ENCODE assay signal across 38 cellular contexts in genomic region chrX:73508861-73509260, GRCh38.
"Had no signal": no experiment of that assay in that cellular context is flagged by ENCODE, and none has a peak within 500 bp of the region (broad histone marks: within the 10 kb centered on the region; RNA-seq: fewer than 3 reads in every experiment).

No MANE protein-coding gene starts in this region.

- H3K4me1 ChIP-seq: adrenal gland, ascending aorta, body of pancreas, breast epithelium had no signal

- FAIRE-seq: bronchial epithelial cell had no signal

- H3K27me3 Mint-ChIP-seq: activated naive CD4-positive, alpha-beta T cell treated with anti-CD3 and anti-CD28 coated beads, Interleukin-2, amount 10 ng/mL, durations not matched to agents 7 days and 5 days; activated naive CD4-positive, alpha-beta T cell treated with anti-CD3 and anti-CD28 coated beads, Interleukin-2, amount 50 U/mL, for 24 hours; activated naive CD8-positive, alpha-beta T cell; activated naive CD8-positive, alpha-beta T cell treated with anti-CD3 and anti-CD28 coated beads for 36 hours; activated naive CD8-positive, alpha-beta T cell treated with anti-CD3 and anti-CD28 coated beads, Interleukin-2, amount 10 ng/mL, durations not matched to agents 7 days and 5 days; activated naive CD8-positive, alpha-beta T cell treated with anti-CD3 and anti-CD28 coated beads, Interleukin-2, amount 50 U/mL, for 24 hours; activated T-helper 17 cell treated with anti-CD3 and anti-CD28 coated beads, Interleukin-2, amount 50 U/mL, for 72 hours; central memory CD8-positive, alpha-beta T cell had no signal

- DNase-seq: activated effector memory CD4-positive, alpha-beta T cell treated with anti-CD3 and anti-CD28 coated beads, Interleukin-2, amount 50 U/mL, for 16 hours; activated effector memory CD4-positive, alpha-beta T cell treated with Interleukin-2 at 50 U/mL for 16 hours; activated gamma-delta T cell; activated gamma-delta T cell treated with Interleukin-2 at 50 U/mL for 16 hours; activated naive CD4-positive, alpha-beta T cell; activated naive CD4-positive, alpha-beta T cell treated with anti-CD3 and anti-CD28 coated beads for 36 hours; activated naive CD4-positive, alpha-beta T cell treated with anti-CD3 and anti-CD28 coated beads, Interleukin-2, amount 10 ng/mL, durations not matched to agents 7 days and 5 days; activated naive CD4-positive, alpha-beta T cell treated with anti-CD3 and anti-CD28 coated beads, Interleukin-2, amount 50 U/mL, for 16 hours; activated naive CD4-positive, alpha-beta T cell treated with Interleukin-2 at 50 U/mL for 16 hours; activated naive CD8-positive, alpha-beta T cell treated with anti-CD3 and anti-CD28 coated beads for 36 hours; activated naive CD8-positive, alpha-beta T cell treated with anti-CD3 and anti-CD28 coated beads, Interleukin-2, amount 10 ng/mL, durations not matched to agents 7 days and 5 days; activated naive CD8-positive, alpha-beta T cell treated with anti-CD3 and anti-CD28 coated beads, Interleukin-2, amount 50 U/mL, for 24 hours; activated T-cell treated with anti-CD3 and anti-CD28 coated beads, Interleukin-2, amount 50 U/mL, for 24 hours; activated T-cell treated with anti-CD3 and anti-CD28 coated beads, Interleukin-2, amount 50 U/mL, for 4 hours; activated T-cell treated with anti-CD3 and anti-CD28 coated beads, Interleukin-2, amount 50 U/mL, for 48 hours; activated T-cell treated with anti-CD3 and anti-CD28 coated beads, Interleukin-2, amount 50 U/mL, for 72 hours; adrenal gland; amniotic stem cell; amygdala; anterior cingulate cortex; aorta; body of pancreas; brain microvascular endothelial cell; caudate nucleus; central memory CD4-positive, alpha-beta T cell; cerebellar nuclear complex had no signal

- H3K27ac Mint-ChIP-seq: activated naive CD4-positive, alpha-beta T cell treated with anti-CD3 and anti-CD28 coated beads for 36 hours; activated naive CD4-positive, alpha-beta T cell treated with anti-CD3 and anti-CD28 coated beads, Interleukin-2, amount 10 ng/mL, durations not matched to agents 7 days and 5 days; activated naive CD4-positive, alpha-beta T cell treated with anti-CD3 and anti-CD28 coated beads, Interleukin-2, amount 50 U/mL, for 24 hours; activated naive CD4-positive, alpha-beta T cell treated with anti-CD3 and anti-CD28 coated beads, Interleukin-2, amount 50 U/mL, for 72 hours; activated naive CD8-positive, alpha-beta T cell; activated naive CD8-positive, alpha-beta T cell treated with anti-CD3 and anti-CD28 coated beads for 36 hours; activated naive CD8-positive, alpha-beta T cell treated with anti-CD3 and anti-CD28 coated beads, Interleukin-2, amount 10 ng/mL, durations not matched to agents 7 days and 5 days; activated naive CD8-positive, alpha-beta T cell treated with anti-CD3 and anti-CD28 coated beads, Interleukin-2, amount 50 U/mL, for 24 hours; activated T-cell treated with anti-CD3 and anti-CD28 coated beads, Interleukin-2, amount 50 U/mL, for 24 hours; activated T-cell treated with anti-CD3 and anti-CD28 coated beads, Interleukin-2, amount 50 U/mL, for 72 hours; activated T-helper 1 cell treated with anti-CD3 and anti-CD28 coated beads, Interleukin-12 subunit alpha, Interleukin-12 subunit beta, Interleukin-2, Interleukin-4 antibody, amounts not matched to agents 30 ng/mL and 10 ng/mL and 1 ng/mL, durations not matched to agents 14 hours and 24 hours and 36 hours; activated T-helper 17 cell treated with anti-CD3 and anti-CD28 coated beads, Interleukin-2, amount 50 U/mL, for 72 hours; activated T-helper 2 cell treated with anti-CD3 and anti-CD28 coated beads, Interferon-gamma antibody, Interleukin-2, Interleukin-4, amounts not matched to agents 10 μg/mL and 5 μg/mL and 100 μg/mL, durations not matched to agents 14 hours and 24 hours and 36 hours; brain had no signal

- H3K36me3 ChIP-seq: adrenal gland, ascending aorta, brain microvascular endothelial cell, breast epithelium, cardiac muscle cell had no signal

- H3K4me1 Mint-ChIP-seq: activated naive CD4-positive, alpha-beta T cell treated with anti-CD3 and anti-CD28 coated beads, Interleukin-2, amount 10 ng/mL, durations not matched to agents 7 days and 5 days; activated naive CD4-positive, alpha-beta T cell treated with anti-CD3 and anti-CD28 coated beads, Interleukin-2, amount 50 U/mL, for 24 hours; activated naive CD8-positive, alpha-beta T cell treated with anti-CD3 and anti-CD28 coated beads for 36 hours; activated naive CD8-positive, alpha-beta T cell treated with anti-CD3 and anti-CD28 coated beads, Interleukin-2, amount 10 ng/mL, durations not matched to agents 7 days and 5 days; activated naive CD8-positive, alpha-beta T cell treated with anti-CD3 and anti-CD28 coated beads, Interleukin-2, amount 50 U/mL, for 24 hours; activated T-helper 17 cell treated with anti-CD3 and anti-CD28 coated beads, Interleukin-2, amount 50 U/mL, for 72 hours; brain; central memory CD8-positive, alpha-beta T cell had no signal

- H3K4me3 ChIP-seq: adrenal gland, ascending aorta, body of pancreas, breast epithelium, cardiac muscle cell had no signal

- H3K4me3 Mint-ChIP-seq: activated naive CD4-positive, alpha-beta T cell treated with anti-CD3 and anti-CD28 coated beads for 36 hours; activated naive CD4-positive, alpha-beta T cell treated with anti-CD3 and anti-CD28 coated beads, Interleukin-2, amount 10 ng/mL, durations not matched to agents 7 days and 5 days; activated naive CD4-positive, alpha-beta T cell treated with anti-CD3 and anti-CD28 coated beads, Interleukin-2, amount 50 U/mL, for 24 hours; activated naive CD8-positive, alpha-beta T cell; activated naive CD8-positive, alpha-beta T cell treated with anti-CD3 and anti-CD28 coated beads for 36 hours; activated naive CD8-positive, alpha-beta T cell treated with anti-CD3 and anti-CD28 coated beads, Interleukin-2, amount 10 ng/mL, durations not matched to agents 7 days and 5 days; activated naive CD8-positive, alpha-beta T cell treated with anti-CD3 and anti-CD28 coated beads, Interleukin-2, amount 50 U/mL, for 24 hours; activated T-cell treated with anti-CD3 and anti-CD28 coated beads, Interleukin-2, amount 50 U/mL, for 24 hours; activated T-cell treated with anti-CD3 and anti-CD28 coated beads, Interleukin-2, amount 50 U/mL, for 4 hours; activated T-cell treated with anti-CD3 and anti-CD28 coated beads, Interleukin-2, amount 50 U/mL, for 72 hours; activated T-helper 1 cell treated with anti-CD3 and anti-CD28 coated beads, Interleukin-12 subunit alpha, Interleukin-12 subunit beta, Interleukin-2, Interleukin-4 antibody, amounts not matched to agents 30 ng/mL and 10 ng/mL and 1 ng/mL, durations not matched to agents 14 hours and 24 hours and 36 hours; activated T-helper 17 cell treated with anti-CD3 and anti-CD28 coated beads, Interleukin-2, amount 50 U/mL, for 72 hours; brain; central memory CD8-positive, alpha-beta T cell had no signal

- H3K27ac ChIP-seq: adrenal gland, ascending aorta, body of pancreas, brain microvascular endothelial cell, breast epithelium, cardiac muscle cell had no signal

- H3K9me3 ChIP-seq: adrenal gland, body of pancreas, breast epithelium had no signal

- H3K36me3 Mint-ChIP-seq: activated naive CD4-positive, alpha-beta T cell treated with anti-CD3 and anti-CD28 coated beads, Interleukin-2, amount 10 ng/mL, durations not matched to agents 7 days and 5 days; activated naive CD4-positive, alpha-beta T cell treated with anti-CD3 and anti-CD28 coated beads, Interleukin-2, amount 50 U/mL, for 24 hours; activated naive CD4-positive, alpha-beta T cell treated with anti-CD3 and anti-CD28 coated beads, Interleukin-2, amount 50 U/mL, for 72 hours; activated naive CD8-positive, alpha-beta T cell; activated naive CD8-positive, alpha-beta T cell treated with anti-CD3 and anti-CD28 coated beads, Interleukin-2, amount 10 ng/mL, durations not matched to agents 7 days and 5 days; brain had no signal

- H3K9me3 Mint-ChIP-seq: activated naive CD4-positive, alpha-beta T cell treated with anti-CD3 and anti-CD28 coated beads, Interleukin-2, amount 50 U/mL, for 24 hours; activated naive CD4-positive, alpha-beta T cell treated with anti-CD3 and anti-CD28 coated beads, Interleukin-2, amount 50 U/mL, for 72 hours; activated naive CD8-positive, alpha-beta T cell treated with anti-CD3 and anti-CD28 coated beads for 36 hours; activated naive CD8-positive, alpha-beta T cell treated with anti-CD3 and anti-CD28 coated beads, Interleukin-2, amount 10 ng/mL, durations not matched to agents 7 days and 5 days; activated naive CD8-positive, alpha-beta T cell treated with anti-CD3 and anti-CD28 coated beads, Interleukin-2, amount 50 U/mL, for 24 hours; activated T-cell treated with anti-CD3 and anti-CD28 coated beads, Interleukin-2, amount 50 U/mL, for 24 hours; activated T-cell treated with anti-CD3 and anti-CD28 coated beads, Interleukin-2, amount 50 U/mL, for 4 hours; activated T-cell treated with anti-CD3 and anti-CD28 coated beads, Interleukin-2, amount 50 U/mL, for 72 hours; activated T-helper 1 cell treated with anti-CD3 and anti-CD28 coated beads, Interleukin-12 subunit alpha, Interleukin-12 subunit beta, Interleukin-2, Interleukin-4 antibody, amounts not matched to agents 30 ng/mL and 10 ng/mL and 1 ng/mL, durations not matched to agents 14 hours and 24 hours and 36 hours; activated T-helper 17 cell treated with anti-CD3 and anti-CD28 coated beads, Interleukin-2, amount 50 U/mL, for 72 hours; activated T-helper 2 cell treated with anti-CD3 and anti-CD28 coated beads, Interferon-gamma antibody, Interleukin-2, Interleukin-4, amounts not matched to agents 10 μg/mL and 5 μg/mL and 100 μg/mL, durations not matched to agents 14 hours and 24 hours and 36 hours; brain; central memory CD8-positive, alpha-beta T cell had no signal

- ATAC-seq: activated naive CD4-positive, alpha-beta T cell treated with anti-CD3 and anti-CD28 coated beads, Interleukin-2, amount 50 U/mL, for 72 hours; activated naive CD8-positive, alpha-beta T cell treated with anti-CD3 and anti-CD28 coated beads, Interleukin-2, amount 50 U/mL, for 24 hours; activated T-cell treated with anti-CD3 and anti-CD28 coated beads, Interleukin-2, amount 50 U/mL, for 4 hours; activated T-cell treated with anti-CD3 and anti-CD28 coated beads, Interleukin-2, amount 50 U/mL, for 72 hours; activated T-helper 17 cell treated with anti-CD3 and anti-CD28 coated beads, Interleukin-2, amount 50 U/mL, for 72 hours; body of pancreas had no signal

- H3K27me3 ChIP-seq: ascending aorta, body of pancreas, brain microvascular endothelial cell, breast epithelium, cardiac muscle cell had no signal
